ENCODE assay signal across 11 cellular contexts in the genomic region with DNA sequence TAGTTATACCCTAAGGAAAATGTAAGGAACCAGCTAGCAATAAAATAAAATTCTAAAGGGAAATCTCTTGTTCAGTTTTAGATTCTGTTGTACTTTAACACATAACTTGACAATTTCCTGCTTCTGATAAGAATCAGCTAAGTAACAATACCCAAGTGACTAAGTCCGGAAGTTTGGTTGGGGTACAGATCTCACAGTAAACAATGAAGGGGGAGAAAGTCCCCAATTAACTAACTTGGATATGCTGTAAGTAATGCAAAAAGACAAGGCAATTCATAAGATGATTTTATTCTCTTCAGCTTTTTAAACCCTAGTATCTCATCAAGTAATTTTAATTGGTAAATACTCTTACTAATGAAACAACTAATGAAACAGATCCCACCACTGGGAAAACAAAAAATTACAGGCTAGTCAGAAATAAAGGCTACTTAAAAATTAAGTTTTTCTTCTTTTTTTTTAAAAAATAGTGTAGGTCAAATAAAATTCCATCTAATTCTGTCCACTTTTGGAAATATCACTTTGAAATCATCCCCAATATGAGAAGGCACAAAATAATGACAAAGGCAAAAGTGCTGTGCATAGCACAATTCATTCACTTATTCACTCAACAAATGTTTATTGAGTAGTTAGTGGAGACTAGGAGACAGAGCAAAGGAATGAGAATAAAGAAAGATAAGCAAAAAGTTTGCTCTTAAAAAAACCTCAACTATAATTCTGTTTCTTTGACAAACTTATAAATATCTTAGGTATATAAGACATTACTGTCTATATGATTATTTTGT. TPM values are rescaled to one million over a fixed set of nuclear protein-coding genes. Genes with fewer than 3 reads are reported as not detected.
DNase-seq lines count a peak whose midpoint lies in the region; ATAC-seq lines count a peak whose summit lies in the region.
"Had no signal": no experiment of that assay in that cellular context is flagged by ENCODE, and none has a peak within 500 bp of the region (broad histone marks: within the 10 kb centered on the region; RNA-seq: fewer than 3 reads in every experiment).

No MANE protein-coding gene starts in this region.

- no peaks in the 10 kb centered on the region for H3K9me3 Mint-ChIP-seq in activated T-cell treated with anti-CD3 and anti-CD28 coated beads, Interleukin-2, amount 50 U/mL, for 24 hours
- H3K9me3 Mint-ChIP-seq in activated T-helper 17 cell treated with anti-CD3 and anti-CD28 coated beads, Interleukin-2, amount 50 U/mL, for 72 hours = no peaks in the 10 kb centered on the region
- no peaks in the 10 kb centered on the region for H3K9me3 Mint-ChIP-seq in natural killer cell treated with Interleukin-12 subunit alpha and Interleukin-12 subunit beta and Interleukin-15 and Interleukin-18, amount 100 ng/mL, for 72 hours

- H3K36me3 Mint-ChIP-seq in activated T-cell treated with anti-CD3 and anti-CD28 coated beads, Interleukin-2, amount 50 U/mL, for 24 hours (ENCODE audit: low read depth) = peaks cover 21% of the 10 kb centered on the region
- peaks cover 9% of the 10 kb centered on the region for H3K36me3 Mint-ChIP-seq in activated T-helper 17 cell treated with anti-CD3 and anti-CD28 coated beads, Interleukin-2, amount 50 U/mL, for 72 hours (ENCODE audit: low read depth)
- peaks cover 5% of the 10 kb centered on the region for H3K36me3 Mint-ChIP-seq in natural killer cell treated with Interleukin-12 subunit alpha and Interleukin-12 subunit beta and Interleukin-15 and Interleukin-18, amount 100 ng/mL, for 72 hours

- DNase-seq in activated T-cell treated with anti-CD3 and anti-CD28 coated beads, Interleukin-2, amount 50 U/mL, for 24 hours = no peak
- DNase-seq in activated T-cell treated with anti-CD3 and anti-CD28 coated beads for 4 hours = no peak
- DNase-seq in natural killer cell treated with Interleukin-12 subunit alpha and Interleukin-12 subunit beta and Interleukin-15 and Interleukin-18, amount 100 ng/mL, for 72 hours (ENCODE audit: low spot score) = no peak
- no peak for DNase-seq in sciatic nerve (ENCODE audit: low spot score)
- DNase-seq in NCI-H748 treated with DMSO at 0.1 percent for 48 hours (lab: John Stamatoyannopoulos, UW) = no peak
- DNase-seq: NCI-H1694 had no signal

- ATAC-seq in HG02852 (IDR thresholded peaks at IDR 0.05; ENCODE audit: unreplicated experiment) (peak; percentile 45), sciatic nerve (no peak), GM18867 (IDR thresholded peaks at IDR 0.05; ENCODE audit: unreplicated experiment) (no peak)
- peak; percentile 91 for ATAC-seq in activated T-helper 17 cell treated with anti-CD3 and anti-CD28 coated beads, Interleukin-2, amount 50 U/mL, for 72 hours (replicated peaks)
- ATAC-seq in natural killer cell treated with Interleukin-12 subunit alpha and Interleukin-12 subunit beta and Interleukin-15 and Interleukin-18, amount 100 ng/mL, for 72 hours = peak; percentile 83 to 84

- peak overlapping the region; percentile 74 for H3K27ac Mint-ChIP-seq in activated T-cell treated with anti-CD3 and anti-CD28 coated beads, Interleukin-2, amount 50 U/mL, for 24 hours
- peak overlapping the region; percentile 82 for H3K27ac Mint-ChIP-seq in activated T-helper 17 cell treated with anti-CD3 and anti-CD28 coated beads, Interleukin-2, amount 50 U/mL, for 72 hours
- H3K27ac Mint-ChIP-seq in natural killer cell treated with Interleukin-12 subunit alpha and Interleukin-12 subunit beta and Interleukin-15 and Interleukin-18, amount 100 ng/mL, for 72 hours = peak overlapping the region; percentile 87 to 97
- H3K27ac Mint-ChIP-seq: memory B cell had no signal

- no peaks in the 10 kb centered on the region for H3K27me3 Mint-ChIP-seq in activated T-cell treated with anti-CD3 and anti-CD28 coated beads, Interleukin-2, amount 50 U/mL, for 24 hours
- H3K27me3 Mint-ChIP-seq in activated T-helper 17 cell treated with anti-CD3 and anti-CD28 coated beads, Interleukin-2, amount 50 U/mL, for 72 hours = no peaks in the 10 kb centered on the region
- no peaks in the 10 kb centered on the region for H3K27me3 Mint-ChIP-seq in natural killer cell treated with Interleukin-12 subunit alpha and Interleukin-12 subunit beta and Interleukin-15 and Interleukin-18, amount 100 ng/mL, for 72 hours
- H3K27me3 Mint-ChIP-seq: memory B cell had no signal

- intact Hi-C loops in sciatic nerve (cut with DNase I) = no loop called here

- H3K4me3 Mint-ChIP-seq in activated T-cell treated with anti-CD3 and anti-CD28 coated beads, Interleukin-2, amount 50 U/mL, for 24 hours = no peak overlapping the region
- H3K4me3 Mint-ChIP-seq in activated T-helper 17 cell treated with anti-CD3 and anti-CD28 coated beads, Interleukin-2, amount 50 U/mL, for 72 hours = peak overlapping the region; percentile 82
- peak overlapping the region; percentile 73 for H3K4me3 Mint-ChIP-seq in natural killer cell treated with Interleukin-12 subunit alpha and Interleukin-12 subunit beta and Interleukin-15 and Interleukin-18, amount 100 ng/mL, for 72 hours
- H3K4me3 Mint-ChIP-seq: memory B cell had no signal

- peaks cover 80% of the 10 kb centered on the region for H3K4me1 Mint-ChIP-seq in activated T-cell treated with anti-CD3 and anti-CD28 coated beads, Interleukin-2, amount 50 U/mL, for 24 hours (ENCODE audit: low read depth)
- peaks cover 44% of the 10 kb centered on the region for H3K4me1 Mint-ChIP-seq in activated T-helper 17 cell treated with anti-CD3 and anti-CD28 coated beads, Interleukin-2, amount 50 U/mL, for 72 hours
- peaks cover 60 to 82% of the 10 kb centered on the region in 2 donors for H3K4me1 Mint-ChIP-seq in natural killer cell treated with Interleukin-12 subunit alpha and Interleukin-12 subunit beta and Interleukin-15 and Interleukin-18, amount 100 ng/mL, for 72 hours (ENCODE audit: low read depth in 2 of 2)

RNA-seq across cellular contexts. Expression of a gene that starts 37.8 kb away (rescaled TPM):
- 1 to 10 TPM; 1.6 to 3.7 TPM for total RNA-seq in activated T-helper 17 cell treated with anti-CD3 and anti-CD28 coated beads, Interleukin-2, amount 50 U/mL, for 72 hours
- 1 to 10 TPM; 3.4 to 8.7 TPM for total RNA-seq in natural killer cell treated with Interleukin-12 subunit alpha and Interleukin-12 subunit beta and Interleukin-15 and Interleukin-18, amount 100 ng/mL, for 72 hours
- total RNA-seq in sciatic nerve = 15.2 TPM
- total RNA-seq: epithelial cell of proximal tubule had no signal

RNA-seq across cellular contexts. Expression of a gene that starts 58.0 kb away (rescaled TPM):
- total RNA-seq in activated T-helper 17 cell treated with anti-CD3 and anti-CD28 coated beads, Interleukin-2, amount 50 U/mL, for 72 hours = 10 to 100 TPM; 37.5 to 41.6 TPM
- 10 to 100 TPM; 41.2 to 63.6 TPM for total RNA-seq in natural killer cell treated with Interleukin-12 subunit alpha and Interleukin-12 subunit beta and Interleukin-15 and Interleukin-18, amount 100 ng/mL, for 72 hours
- 54.3 TPM for total RNA-seq in sciatic nerve

Comparison
In these comparisons a context has a peak if more than half of its experiments do, and no peak if none do; other contexts are left out.
1. ATAC-seq: peak in HG02852 (single experiment), activated T-helper 17 cell treated with anti-CD3 and anti-CD28 coated beads, Interleukin-2, amount 50 U/mL, for 72 hours (single experiment) and natural killer cell treated with Interleukin-12 subunit alpha and Interleukin-12 subunit beta and Interleukin-15 and Interleukin-18, amount 100 ng/mL, for 72 hours (2 of 2); none in sciatic nerve (single experiment) and GM18867 (single experiment).
2. Peak in every context shown above with its lines, with median percentiles within 50 percentile points of each other: H3K27ac Mint-ChIP-seq.